35 cellular contexts compared by ENCODE assay signal in the genomic region with DNA sequence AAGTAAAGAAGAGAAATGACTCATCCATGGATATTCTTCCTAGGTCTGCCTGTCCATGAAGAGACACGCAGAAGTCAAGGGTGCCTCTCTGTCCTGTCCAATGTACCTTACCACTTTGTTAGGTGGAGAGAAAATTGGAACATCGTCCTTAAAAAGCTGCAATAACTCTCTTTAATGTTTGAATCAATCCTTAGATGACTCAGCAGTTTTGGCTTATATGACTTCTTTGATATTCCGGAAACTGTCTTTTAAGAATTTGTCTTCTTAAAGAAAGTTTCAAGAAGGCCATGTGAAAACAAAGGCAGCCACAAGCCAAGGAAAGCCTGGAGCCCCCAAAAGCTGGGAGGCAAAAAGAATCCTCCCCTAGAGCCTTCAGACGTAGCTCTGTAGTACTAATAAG.
"Had no signal": no experiment of that assay in that cellular context is flagged by ENCODE, and none has a peak within 500 bp of the region (broad histone marks: within the 10 kb centered on the region; RNA-seq: fewer than 3 reads in every experiment).

No MANE protein-coding gene starts in this region.

- H3K4me3 ChIP-seq: breast epithelium, Peyer's patch, SJSA1 had no signal

- H3K9me3 ChIP-seq: breast epithelium, Peyer's patch, SJSA1 had no signal

- H3K27ac ChIP-seq: breast epithelium, Peyer's patch, SJSA1, VCaP had no signal

- H3K4me3 Mint-ChIP-seq: activated B cell treated with CpG ODN at 0.5 μM for 24 hours; activated CD4-positive, alpha-beta memory T cell treated with anti-CD3 and anti-CD28 coated beads for 36 hours; activated naive CD4-positive, alpha-beta T cell treated with anti-CD3 and anti-CD28 coated beads, Interleukin-2, amount 10 ng/mL, durations not matched to agents 7 days and 5 days; activated naive CD8-positive, alpha-beta T cell; activated naive CD8-positive, alpha-beta T cell treated with anti-CD3 and anti-CD28 coated beads, Interleukin-2, amount 50 U/mL, for 24 hours had no signal

- H3K27me3 Mint-ChIP-seq: activated B cell treated with CpG ODN at 0.5 μM for 24 hours; activated CD4-positive, alpha-beta memory T cell treated with anti-CD3 and anti-CD28 coated beads for 36 hours; activated naive CD4-positive, alpha-beta T cell treated with anti-CD3 and anti-CD28 coated beads, Interleukin-2, amount 10 ng/mL, durations not matched to agents 7 days and 5 days; activated naive CD8-positive, alpha-beta T cell; activated naive CD8-positive, alpha-beta T cell treated with anti-CD3 and anti-CD28 coated beads, Interleukin-2, amount 50 U/mL, for 24 hours had no signal

- H3K36me3 ChIP-seq: breast epithelium, Peyer's patch, SJSA1 had no signal

- H3K27me3 ChIP-seq: breast epithelium, Peyer's patch, SJSA1 had no signal

- H3K27ac Mint-ChIP-seq: activated B cell treated with CpG ODN at 0.5 μM for 24 hours; activated CD4-positive, alpha-beta memory T cell treated with anti-CD3 and anti-CD28 coated beads for 36 hours; activated naive CD8-positive, alpha-beta T cell had no signal

- DNase-seq: activated B cell treated with CpG ODN at 0.5 μM for 24 hours; activated CD4-positive, alpha-beta memory T cell treated with anti-CD3 and anti-CD28 coated beads for 36 hours; activated CD4-positive, alpha-beta T cell treated with anti-CD3 and anti-CD28 coated beads for 4 hours; activated CD4-positive, alpha-beta T cell treated with anti-CD3 and anti-CD28 coated beads, Interleukin-2, amount 50 U/mL, for 1 hour; activated CD4-positive, CD25-positive, alpha-beta regulatory T cell treated with anti-CD3 and anti-CD28 coated beads, Interleukin-2, amount 50 U/mL, for 72 hours; activated CD8-positive, alpha-beta memory T cell treated with anti-CD3 and anti-CD28 coated beads, Interleukin-2, amount 50 U/mL, for 4 hours; activated effector memory CD4-positive, alpha-beta T cell treated with Interleukin-2 at 50 U/mL for 16 hours; activated naive CD4-positive, alpha-beta T cell treated with anti-CD3 and anti-CD28 coated beads, Interleukin-2, amount 10 ng/mL, durations not matched to agents 7 days and 5 days; activated naive CD8-positive, alpha-beta T cell treated with anti-CD3 and anti-CD28 coated beads, Interleukin-2, amount 50 U/mL, for 24 hours; activated T-cell treated with anti-CD3 and anti-CD28 coated beads, Interleukin-2, amount 50 U/mL, for 48 hours; amniotic stem cell; aorta; NCI-H1092 treated with DMSO at 0.1 percent for 48 hours; NCI-H1417; NCI-H146; NCI-H187; NCI-H2081; NCI-H2171 treated with DMSO at 0.1 percent for 48 hours; NCI-H2227 treated with DMSO at 0.1 percent for 48 hours; NCI-H446; NCI-H510A treated with DMSO at 0.1 percent for 48 hours; NCI-H526 treated with DMSO at 0.1 percent for 48 hours; NCI-H774; NK-92 treated with Interleukin-12 subunit alpha and Interleukin-12 subunit beta, amount 100 ng/mL, for 24 hours; PC-3; Peyer's patch; RPMI8226; SHP77 treated with DMSO at 0.1 percent for 48 hours; T-helper 1 cell; T-helper 2 cell; T-helper 9 cell had no signal

- H3K36me3 Mint-ChIP-seq: activated naive CD4-positive, alpha-beta T cell treated with anti-CD3 and anti-CD28 coated beads, Interleukin-2, amount 10 ng/mL, durations not matched to agents 7 days and 5 days had no signal

- H3K4me1 Mint-ChIP-seq: activated B cell treated with CpG ODN at 0.5 μM for 24 hours; activated naive CD4-positive, alpha-beta T cell treated with anti-CD3 and anti-CD28 coated beads, Interleukin-2, amount 10 ng/mL, durations not matched to agents 7 days and 5 days; activated naive CD8-positive, alpha-beta T cell treated with anti-CD3 and anti-CD28 coated beads, Interleukin-2, amount 50 U/mL, for 24 hours had no signal

- H3K4me1 ChIP-seq: breast epithelium, Peyer's patch, SJSA1 had no signal

- H3K9me3 Mint-ChIP-seq: activated naive CD4-positive, alpha-beta T cell treated with anti-CD3 and anti-CD28 coated beads, Interleukin-2, amount 10 ng/mL, durations not matched to agents 7 days and 5 days had no signal
